ENCODE assay signal across 10 cellular contexts in genomic region chr16:80806957-80807356, GRCh38. TPM values are rescaled to one million over a fixed set of nuclear protein-coding genes. Genes with fewer than 3 reads are reported as not detected.
DNase-seq lines count a peak whose midpoint lies in the region; ATAC-seq and TF ChIP-seq lines count a peak whose summit lies in the region.
"Had no signal": no experiment of that assay in that cellular context is flagged by ENCODE, and none has a peak within 500 bp of the region (broad histone marks: within the 10 kb centered on the region; RNA-seq: fewer than 3 reads in every experiment).

No MANE protein-coding gene starts in this region.

- peaks cover 0 to 24% (median 10%) of the 10 kb centered on the region in 11 experiments; a peak in 16 of 22 replicates for H3K9me3 ChIP-seq in BLaER1 treated with 17β-estradiol and CSF1 and Interleukin-3, amounts not matched to agents 10 nM and 100 nM (replicated peaks in 1 of 11)
- no peaks in the 10 kb centered on the region for H3K9me3 ChIP-seq in RWPE2 (ENCODE audit: severe bottlenecking)
- H3K9me3 ChIP-seq: SJSA1 had no signal

- peaks cover 34 to 64% (median 48%) of the 10 kb centered on the region in 10 experiments for H3K4me1 ChIP-seq in BLaER1 treated with 17β-estradiol and CSF1 and Interleukin-3, amounts not matched to agents 10 nM and 100 nM
- H3K4me1 ChIP-seq in RWPE2 (ENCODE audit: insufficient read depth, poor library complexity, severe bottlenecking) = peaks cover 6% of the 10 kb centered on the region

- peak overlapping the region in 10 of 11 experiments; percentile 42 to 90 (median 82); a peak in 20 of 22 replicates for H3K27ac ChIP-seq in BLaER1 treated with 17β-estradiol and CSF1 and Interleukin-3, amounts not matched to agents 10 nM and 100 nM
- peak overlapping the region; percentile 43 for H3K27ac ChIP-seq in RWPE2 (ENCODE audit: poor library complexity, severe bottlenecking)
- H3K27ac ChIP-seq: SJSA1 had no signal

- peak; percentile 93 for ATAC-seq in RWPE2 (ENCODE audit: low read depth)
- ATAC-seq in HG02623 (IDR thresholded peaks at IDR 0.05; ENCODE audit: unreplicated experiment) = no peak
- no peak for ATAC-seq in HG03378 (IDR thresholded peaks at IDR 0.05; ENCODE audit: unreplicated experiment)
- ATAC-seq in HG03039 (IDR thresholded peaks at IDR 0.05; ENCODE audit: unreplicated experiment) = no peak

- peaks cover 0 to 12% (median 0%) of the 10 kb centered on the region in 11 experiments; a peak in 3 of 22 replicates for H4K20me1 ChIP-seq in BLaER1 treated with 17β-estradiol and CSF1 and Interleukin-3, amounts not matched to agents 10 nM and 100 nM

- DNase-seq in RWPE2 (ENCODE audit: low spot score) = peak; percentile 75
- DNase-seq in activated naive CD4-positive, alpha-beta T cell treated with anti-CD3 and anti-CD28 coated beads, Interleukin-2, amount 50 U/mL, for 16 hours = peak; percentile 65
- DNase-seq in renal cortical epithelial cell (ENCODE audit: low read depth) = peak; percentile 73
- DNase-seq in NCI-H2029 (lab: John Stamatoyannopoulos, UW) = no peak
- DNase-seq: small intestine had no signal

- no peak for TF ChIP-seq CTCF in RWPE2 (IDR thresholded peaks at IDR 0.05; ENCODE audit: poor library complexity, severe bottlenecking)

- H3K4me3 ChIP-seq in BLaER1 treated with 17β-estradiol and CSF1 and Interleukin-3, amounts not matched to agents 10 nM and 100 nM = peak overlapping the region in 5 of 10 experiments; percentile 3 to 39 (median 19); a peak in 5 of 20 replicates
- H3K4me3 ChIP-seq in RWPE2 (ENCODE audit: severe bottlenecking) = no peak overlapping the region
- H3K4me3 ChIP-seq: SJSA1 had no signal

- peak overlapping the region in 8 of 11 experiments; percentile 38 to 72 (median 54); a peak in 15 of 22 replicates for H3K9ac ChIP-seq in BLaER1 treated with 17β-estradiol and CSF1 and Interleukin-3, amounts not matched to agents 10 nM and 100 nM

- no peaks in the 10 kb centered on the region for H3K27me3 ChIP-seq in BLaER1 treated with 17β-estradiol and CSF1 and Interleukin-3, amounts not matched to agents 10 nM and 100 nM
- H3K27me3 ChIP-seq in RWPE2 (ENCODE audit: insufficient read depth, poor library complexity, severe bottlenecking) = peaks cover 3% of the 10 kb centered on the region

- peak overlapping the region; percentile 66 to 96 (median 86) for H3K4me2 ChIP-seq in BLaER1 treated with 17β-estradiol and CSF1 and Interleukin-3, amounts not matched to agents 10 nM and 100 nM

- peaks cover 0 to 9% (median 0%) of the 10 kb centered on the region in 11 experiments; a peak in 3 of 22 replicates for H3K36me3 ChIP-seq in BLaER1 treated with 17β-estradiol and CSF1 and Interleukin-3, amounts not matched to agents 10 nM and 100 nM
- no peaks in the 10 kb centered on the region for H3K36me3 ChIP-seq in RWPE2 (ENCODE audit: low read depth)
- H3K36me3 ChIP-seq: SJSA1 had no signal

RNA-seq across cellular contexts. Expression of gene CDYL2, which starts 2.6 kb away (rescaled TPM):
- total RNA-seq in renal cortical epithelial cell = 12.0 and 17.7 TPM in 2 replicates
